7 cellular contexts compared by ENCODE assay signal in the genomic region with DNA sequence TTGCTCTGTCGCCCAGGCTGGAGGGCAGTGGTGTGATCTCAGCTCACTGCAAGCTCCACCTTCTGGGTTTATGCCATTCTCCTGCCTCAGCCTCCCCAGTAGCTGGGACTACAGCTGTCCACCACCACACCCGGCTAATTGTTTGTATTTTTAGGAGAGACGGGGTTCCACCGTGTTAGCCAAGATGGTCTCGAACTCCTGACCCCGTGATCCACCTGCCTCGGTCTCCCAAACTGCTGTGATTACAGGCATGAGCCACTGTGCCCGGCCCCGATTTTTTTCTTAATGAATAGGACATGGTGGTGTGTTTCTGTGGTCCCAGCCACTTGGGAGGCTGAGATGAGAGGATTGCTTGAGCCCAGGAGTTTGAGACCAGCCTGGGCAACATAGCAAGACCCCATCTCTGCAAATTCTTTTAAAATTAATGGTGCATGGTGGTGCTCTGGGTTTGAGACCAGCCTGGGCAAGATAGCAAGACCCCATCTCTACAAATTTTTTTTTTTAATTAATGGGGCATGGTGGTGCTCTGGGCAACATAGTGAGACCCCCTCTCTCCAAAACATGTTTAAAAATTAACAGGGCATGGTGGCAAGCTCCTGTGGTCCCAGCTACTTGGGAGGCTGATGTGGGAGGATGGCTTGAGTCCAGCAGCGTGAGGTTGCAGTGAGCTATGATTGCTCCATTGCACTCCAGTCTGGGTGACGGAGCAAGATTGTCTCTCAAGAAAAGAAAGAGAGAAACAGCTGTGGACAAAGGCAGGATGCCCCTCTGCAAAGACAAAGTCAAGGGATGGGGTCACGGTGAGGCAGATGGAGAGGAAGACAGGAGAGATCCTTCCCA.
A peak's percentile ranks its signal among the peaks of the same experiment; 100 is the strongest.
DNase-seq lines count a peak whose midpoint lies in the region; ATAC-seq and TF ChIP-seq lines count a peak whose summit lies in the region.
"Not testable (repeated sequence)": the region's sequence is repeated elsewhere in the genome, so short reads cannot be mapped to it uniquely, and the experiment has no call there.

No MANE protein-coding gene starts in this region.

- CTCF ChIA-PET in activated CD8-positive, alpha-beta T cell treated with anti-CD3 and anti-CD28 coated beads, Interleukin-2, amount 10 ng/mL, durations not matched to agents 7 days and 5 days (lab: Charles Lee) = not testable (repeated sequence)

- H3K36me3 ChIP-seq in HUES48 (ENCODE audit: control insufficient read depth, insufficient read depth, low read length); esophagus muscularis mucosa; spleen: not testable (repeated sequence)

- H3K4me3 ChIP-seq in HUES48 (ENCODE audit: low read depth, low read length) = peak overlapping the region; percentile 14; the same call in 1 of the 2 replicates
- H3K4me3 ChIP-seq in esophagus muscularis mucosa; right cardiac atrium (ENCODE audit: low read length); spleen: not testable (repeated sequence)

- not testable (repeated sequence) for H3K27me3 Mint-ChIP-seq in activated CD8-positive, alpha-beta T cell treated with anti-CD3 and anti-CD28 coated beads, Interleukin-2, amount 10 ng/mL, durations not matched to agents 7 days and 5 days (ENCODE audit: low read depth)

- ATAC-seq in activated CD8-positive, alpha-beta T cell treated with anti-CD3 and anti-CD28 coated beads, Interleukin-2, amount 10 ng/mL, durations not matched to agents 7 days and 5 days = not testable (repeated sequence)
- ATAC-seq in right cardiac atrium = peak in 1 of 2 donors; percentile 18

- intact Hi-C loops in esophagus muscularis mucosa (cut with DNase I); right cardiac atrium (cut with DNase I); spleen (cut with DNase I; ENCODE audit: low total_unique reads): not testable (repeated sequence)

- not testable (repeated sequence) for H3K27me3 ChIP-seq in HUES48 (ENCODE audit: control insufficient read depth, insufficient read depth, low read length); right cardiac atrium (ENCODE audit: control insufficient read depth, insufficient read depth); spleen (replicated peaks in 1 of 7)
- H3K27me3 ChIP-seq in esophagus muscularis mucosa = peaks cover 0 to 42% (median 0%) of the 10 kb centered on the region in 4 donors

- peaks cover 58% of the 10 kb centered on the region for H3K9me3 Mint-ChIP-seq in activated CD8-positive, alpha-beta T cell treated with anti-CD3 and anti-CD28 coated beads, Interleukin-2, amount 10 ng/mL, durations not matched to agents 7 days and 5 days (ENCODE audit: insufficient read depth)

- not testable (repeated sequence) for H3K4me1 Mint-ChIP-seq in activated CD8-positive, alpha-beta T cell treated with anti-CD3 and anti-CD28 coated beads, Interleukin-2, amount 10 ng/mL, durations not matched to agents 7 days and 5 days (ENCODE audit: low read depth)

- not testable (repeated sequence) for H3K4me3 Mint-ChIP-seq in activated CD8-positive, alpha-beta T cell treated with anti-CD3 and anti-CD28 coated beads, Interleukin-2, amount 10 ng/mL, durations not matched to agents 7 days and 5 days

- DNase-seq in activated CD8-positive, alpha-beta T cell treated with anti-CD3 and anti-CD28 coated beads, Interleukin-2, amount 10 ng/mL, durations not matched to agents 7 days and 5 days = peak; percentile 16
- DNase-seq in esophagus muscularis mucosa (ENCODE audit: extremely low spot score) = peak; percentile 93
- peak in 2 of 3 donors; percentile 39 to 41 for DNase-seq in right cardiac atrium
- peak; percentile 32 for DNase-seq in islet precursor cell
- peak; percentile 90 for DNase-seq in mesenteric fat pad (ENCODE audit: low spot score)
- peak; percentile 76 for DNase-seq in spleen

- peaks cover 91% of the 10 kb centered on the region for H3K9me3 ChIP-seq in HUES48 (ENCODE audit: control insufficient read depth, insufficient read depth, low read length)
- peaks cover 0 to 81% (median 42%) of the 10 kb centered on the region in 4 donors for H3K9me3 ChIP-seq in esophagus muscularis mucosa
- not testable (repeated sequence) for H3K9me3 ChIP-seq in right cardiac atrium (ENCODE audit: control insufficient read depth, low read length)
- H3K9me3 ChIP-seq in spleen = peaks cover 1 to 96% (median 91%) of the 10 kb centered on the region in 8 donors

- POLR2A ChIA-PET in activated CD8-positive, alpha-beta T cell treated with anti-CD3 and anti-CD28 coated beads, Interleukin-2, amount 10 ng/mL, durations not matched to agents 7 days and 5 days (lab: Charles Lee) = not testable (repeated sequence)

- not testable (repeated sequence) for H3K36me3 Mint-ChIP-seq in activated CD8-positive, alpha-beta T cell treated with anti-CD3 and anti-CD28 coated beads, Interleukin-2, amount 10 ng/mL, durations not matched to agents 7 days and 5 days (ENCODE audit: low read depth)

- TF ChIP-seq EP300 in esophagus muscularis mucosa (IDR thresholded peaks at IDR 0.05) = not testable (repeated sequence)

- not testable (repeated sequence) for H3K27ac Mint-ChIP-seq in activated CD8-positive, alpha-beta T cell treated with anti-CD3 and anti-CD28 coated beads, Interleukin-2, amount 10 ng/mL, durations not matched to agents 7 days and 5 days

- H3K4me1 ChIP-seq in HUES48 (ENCODE audit: control insufficient read depth, insufficient read depth, low read length); esophagus muscularis mucosa; right cardiac atrium (ENCODE audit: control insufficient read depth, insufficient read depth, low read length); spleen: not testable (repeated sequence)

- not testable (repeated sequence) for H3K27ac ChIP-seq in HUES48 (ENCODE audit: low read depth, low read length); esophagus muscularis mucosa (replicated peaks in 1 of 4); right cardiac atrium (ENCODE audit: low read length); spleen

- H3K9ac ChIP-seq in HUES48 (ENCODE audit: low read depth, low read length) = not testable (repeated sequence)

- 72% methylated on average over 12 of the region's 12 CpGs for WGBS in esophagus muscularis mucosa
- 65% methylated on average over 12 of the region's 12 CpGs for WGBS in right cardiac atrium
- 67 to 76% (median 72%) methylated on average over 12 of the region's 12 CpGs for WGBS in spleen, 5 donors

- not testable (repeated sequence) for TF ChIP-seq CTCF in esophagus muscularis mucosa (IDR thresholded peaks at IDR 0.05); spleen (IDR thresholded peaks at IDR 0.05 in 8 of 11, conservative IDR thresholded peaks at IDR 0.05 in 3 of 11)

- not testable (repeated sequence) for TF ChIP-seq POLR2A in esophagus muscularis mucosa (IDR thresholded peaks at IDR 0.05; ENCODE audit: low read depth); spleen (IDR thresholded peaks at IDR 0.05)

Comparison
In these comparisons a context has a peak if more than half of its experiments do, and no peak if none do; other contexts are left out.
1. DNase-seq: peak in every context shown above with its lines; median percentile 93 in esophagus muscularis mucosa; 90 in mesenteric fat pad; 76 in spleen; 40 in right cardiac atrium; 32 in islet precursor cell; 16 in activated CD8-positive, alpha-beta T cell treated with anti-CD3 and anti-CD28 coated beads, Interleukin-2, amount 10 ng/mL, durations not matched to agents 7 days and 5 days.